In the genomic region with DNA sequence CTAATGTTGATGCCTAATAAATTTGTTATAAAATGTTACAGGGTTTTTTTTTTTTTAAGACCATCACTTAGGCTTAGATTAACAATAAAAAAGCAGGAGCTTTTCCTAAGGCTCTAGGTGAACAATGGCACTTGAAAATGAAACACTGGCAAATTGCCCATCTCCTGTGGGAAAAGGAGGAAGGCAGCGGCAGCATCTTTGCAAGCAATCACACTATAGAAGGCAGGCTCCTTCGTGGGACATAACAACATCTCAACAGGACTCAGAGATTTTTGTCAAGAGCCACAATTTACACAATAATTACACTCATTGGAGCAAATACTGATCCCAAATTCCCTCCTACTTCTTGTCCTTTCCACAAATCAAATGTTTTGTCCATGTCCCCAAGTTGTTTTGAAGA, we compare ENCODE assay signal across 1 cellular context.
TF ChIP-seq lines count a peak whose summit lies in the region.

No MANE protein-coding gene starts in this region.

TF ChIP-seq in neural cell, 6 proteins besides CTCF, POLR2A, EP300 and RAD21:
- TF ChIP-seq, protein P1, sequence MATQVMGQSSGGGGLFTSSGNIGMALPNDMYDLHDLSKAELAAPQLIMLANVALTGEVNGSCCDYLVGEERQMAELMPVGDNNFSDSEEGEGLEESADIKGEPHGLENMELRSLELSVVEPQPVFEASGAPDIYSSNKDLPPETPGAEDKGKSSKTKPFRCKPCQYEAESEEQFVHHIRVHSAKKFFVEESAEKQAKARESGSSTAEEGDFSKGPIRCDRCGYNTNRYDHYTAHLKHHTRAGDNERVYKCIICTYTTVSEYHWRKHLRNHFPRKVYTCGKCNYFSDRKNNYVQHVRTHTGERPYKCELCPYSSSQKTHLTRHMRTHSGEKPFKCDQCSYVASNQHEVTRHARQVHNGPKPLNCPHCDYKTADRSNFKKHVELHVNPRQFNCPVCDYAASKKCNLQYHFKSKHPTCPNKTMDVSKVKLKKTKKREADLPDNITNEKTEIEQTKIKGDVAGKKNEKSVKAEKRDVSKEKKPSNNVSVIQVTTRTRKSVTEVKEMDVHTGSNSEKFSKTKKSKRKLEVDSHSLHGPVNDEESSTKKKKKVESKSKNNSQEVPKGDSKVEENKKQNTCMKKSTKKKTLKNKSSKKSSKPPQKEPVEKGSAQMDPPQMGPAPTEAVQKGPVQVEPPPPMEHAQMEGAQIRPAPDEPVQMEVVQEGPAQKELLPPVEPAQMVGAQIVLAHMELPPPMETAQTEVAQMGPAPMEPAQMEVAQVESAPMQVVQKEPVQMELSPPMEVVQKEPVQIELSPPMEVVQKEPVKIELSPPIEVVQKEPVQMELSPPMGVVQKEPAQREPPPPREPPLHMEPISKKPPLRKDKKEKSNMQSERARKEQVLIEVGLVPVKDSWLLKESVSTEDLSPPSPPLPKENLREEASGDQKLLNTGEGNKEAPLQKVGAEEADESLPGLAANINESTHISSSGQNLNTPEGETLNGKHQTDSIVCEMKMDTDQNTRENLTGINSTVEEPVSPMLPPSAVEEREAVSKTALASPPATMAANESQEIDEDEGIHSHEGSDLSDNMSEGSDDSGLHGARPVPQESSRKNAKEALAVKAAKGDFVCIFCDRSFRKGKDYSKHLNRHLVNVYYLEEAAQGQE (IDR thresholded peaks at IDR 0.05; ENCODE audit: borderline replicate concordance) = peak; percentile 79
- TF ChIP-seq POLR2AphosphoS5 (IDR thresholded peaks at IDR 0.05) (peak; percentile 64), MXI1 (conservative IDR thresholded peaks at IDR 0.05; ENCODE audit: poor library complexity, severe bottlenecking) (no peak), SMC3 (conservative IDR thresholded peaks at IDR 0.05; ENCODE audit: poor library complexity) (peak; percentile 20), TAF1 (IDR thresholded peaks at IDR 0.05; ENCODE audit: low read depth) (no peak), EZH2 (IDR thresholded peaks at IDR 0.05; ENCODE audit: borderline replicate concordance, insufficient read depth, low read length, poor library complexity, severe bottlenecking) (no peak)
